In the genomic region with DNA sequence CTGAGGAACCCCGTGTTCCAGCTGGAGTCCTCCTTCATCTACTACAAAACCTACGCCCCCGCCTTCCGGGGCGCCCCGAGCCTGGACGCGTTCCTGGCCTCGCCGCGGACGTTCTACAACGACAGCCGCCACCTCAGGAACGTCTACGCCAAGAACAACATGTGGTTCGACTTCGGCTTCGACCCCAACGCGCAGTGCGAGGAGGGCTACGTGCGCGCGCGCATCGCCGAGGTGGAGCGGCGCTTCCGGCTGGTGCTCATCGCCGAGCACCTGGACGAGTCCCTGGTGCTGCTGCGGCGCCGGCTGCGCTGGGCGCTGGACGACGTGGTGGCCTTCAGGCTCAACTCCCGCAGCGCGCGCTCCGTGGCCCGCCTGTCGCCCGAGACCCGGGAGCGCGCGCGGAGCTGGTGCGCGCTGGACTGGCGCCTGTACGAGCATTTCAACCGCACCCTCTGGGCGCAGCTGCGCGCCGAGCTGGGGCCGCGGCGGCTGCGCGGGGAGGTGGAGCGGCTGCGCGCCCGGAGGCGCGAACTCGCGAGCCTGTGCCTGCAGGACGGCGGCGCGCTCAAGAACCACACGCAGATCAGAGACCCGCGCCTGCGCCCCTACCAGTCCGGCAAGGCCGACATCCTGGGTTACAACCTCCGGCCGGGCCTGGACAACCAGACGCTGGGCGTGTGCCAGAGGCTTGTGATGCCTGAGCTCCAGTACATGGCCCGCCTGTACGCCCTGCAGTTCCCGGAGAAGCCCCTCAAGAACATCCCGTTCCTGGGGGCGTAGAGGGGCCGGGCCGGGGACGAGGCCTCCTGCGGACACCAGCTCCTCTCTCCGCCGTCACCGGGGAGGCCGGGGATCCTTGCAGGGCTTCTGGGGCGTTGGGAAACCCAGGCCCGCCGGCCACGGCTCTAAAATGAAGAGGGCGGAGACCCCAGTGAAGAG, we compare ENCODE assay signal across 8 cellular contexts. TPM values are rescaled to one million over a fixed set of nuclear protein-coding genes. Genes with fewer than 3 reads are reported as not detected.
DNase-seq lines count a peak whose midpoint lies in the region; ATAC-seq, FAIRE-seq and TF ChIP-seq lines count a peak whose summit lies in the region.

No MANE protein-coding gene starts in this region.

- peak in 1 of 2 experiments; percentile 44 for DNase-seq in A549 (ENCODE audit: low read depth in 1 of 2, low spot score in 1 of 2)
- DNase-seq in NCI-H2227 (lab: John Stamatoyannopoulos, UW; ENCODE audit: unreplicated experiment), result peak; percentile 81
- peak; percentile 79 for DNase-seq in activated naive CD8-positive, alpha-beta T cell treated with anti-CD3 and anti-CD28 coated beads, Interleukin-2, amount 10 ng/mL, durations not matched to agents 7 days and 5 days
- peak; percentile 69 for DNase-seq in left cardiac atrium
- peak; percentile 68 for DNase-seq in putamen (ENCODE audit: low spot score)
- DNase-seq in GOT3 (lab: John Stamatoyannopoulos, UW), result no peak

- peak overlapping the region; percentile 86 for H3K27ac Mint-ChIP-seq in activated naive CD8-positive, alpha-beta T cell treated with anti-CD3 and anti-CD28 coated beads, Interleukin-2, amount 10 ng/mL, durations not matched to agents 7 days and 5 days

- TF ChIP-seq RAD21 in A549 (conservative IDR thresholded peaks at IDR 0.05 in 1 of 2, IDR thresholded peaks at IDR 0.05 in 1 of 2), result no peak

- peak overlapping the region; percentile 72 for H3K4me3 Mint-ChIP-seq in activated naive CD8-positive, alpha-beta T cell treated with anti-CD3 and anti-CD28 coated beads, Interleukin-2, amount 10 ng/mL, durations not matched to agents 7 days and 5 days

- no peak for TF ChIP-seq CTCF in A549 (IDR thresholded peaks at IDR 0.05)

- no peaks in the 10 kb centered on the region for H3K27me3 Mint-ChIP-seq in activated naive CD8-positive, alpha-beta T cell treated with anti-CD3 and anti-CD28 coated beads, Interleukin-2, amount 10 ng/mL, durations not matched to agents 7 days and 5 days

- no peaks in the 10 kb centered on the region for H3K9me3 ChIP-seq in A549

- WGBS in A549 (ENCODE audit: missing lambda C conversion rate), result 35% methylated on average over 38 of the region's 109 CpGs

- ATAC-seq in A549, result peak; percentile 26 to 74; a peak in 4 of 6 replicates
- peak; percentile 54 for ATAC-seq in GM18519 (IDR thresholded peaks at IDR 0.05; ENCODE audit: low FRiP score, unreplicated experiment)
- peak; percentile 68 for ATAC-seq in activated naive CD8-positive, alpha-beta T cell treated with anti-CD3 and anti-CD28 coated beads, Interleukin-2, amount 10 ng/mL, durations not matched to agents 7 days and 5 days (ENCODE audit: low read depth)
- ATAC-seq in left cardiac atrium, result peak; percentile 68 to 83
- no peak for ATAC-seq in HG02642 (IDR thresholded peaks at IDR 0.05; ENCODE audit: poor library complexity, unreplicated experiment)

- H3K9me3 Mint-ChIP-seq in activated naive CD8-positive, alpha-beta T cell treated with anti-CD3 and anti-CD28 coated beads, Interleukin-2, amount 10 ng/mL, durations not matched to agents 7 days and 5 days, result no peaks in the 10 kb centered on the region

- peak overlapping the region; percentile 38 for H3K4me3 ChIP-seq in A549

- intact Hi-C loops in left cardiac atrium (cut with DNase I), result no loop called here

- POLR2A ChIA-PET in A549 (lab: Yijun Ruan, JAX), result no interaction called here
- POLR2A ChIA-PET in activated naive CD8-positive, alpha-beta T cell treated with anti-CD3 and anti-CD28 coated beads, Interleukin-2, amount 10 ng/mL, durations not matched to agents 7 days and 5 days (lab: Charles Lee), result interaction anchor here (0.8 to 1.6 kb wide), 8 partner anchors 15 to 117 kb away, joined by 3 to 6 read pairs (median 4); a partner anchor contains a TSS

- H3K4me1 Mint-ChIP-seq in activated naive CD8-positive, alpha-beta T cell treated with anti-CD3 and anti-CD28 coated beads, Interleukin-2, amount 10 ng/mL, durations not matched to agents 7 days and 5 days, result peaks cover 8% of the 10 kb centered on the region

- CTCF ChIA-PET in A549 (lab: Yijun Ruan, JAX), result no interaction called here

- TF ChIP-seq EP300 in A549 (IDR thresholded peaks at IDR 0.05), result no peak

- TF ChIP-seq POLR2A in A549 (IDR thresholded peaks at IDR 0.05; ENCODE audit: low read length), result no peak

- H3K4me2 ChIP-seq in A549, result peak overlapping the region; percentile 74

- FAIRE-seq in A549 (lab: Jason Lieb, UNC), result no peak

- H3K4me1 ChIP-seq in A549, result peaks cover 18% of the 10 kb centered on the region

- no peaks in the 10 kb centered on the region for H3K36me3 Mint-ChIP-seq in activated naive CD8-positive, alpha-beta T cell treated with anti-CD3 and anti-CD28 coated beads, Interleukin-2, amount 10 ng/mL, durations not matched to agents 7 days and 5 days

- peak overlapping the region; percentile 5 to 59; a peak in 2 of 6 replicates for H3K27ac ChIP-seq in A549

TF ChIP-seq in A549, 52 proteins besides CTCF, POLR2A, EP300 and RAD21:
- TF ChIP-seq, protein P1, sequence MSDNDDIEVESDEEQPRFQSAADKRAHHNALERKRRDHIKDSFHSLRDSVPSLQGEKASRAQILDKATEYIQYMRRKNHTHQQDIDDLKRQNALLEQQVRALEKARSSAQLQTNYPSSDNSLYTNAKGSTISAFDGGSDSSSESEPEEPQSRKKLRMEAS (IDR thresholded peaks at IDR 0.05), result peak; percentile 84
- no peak for TF ChIP-seq MYC (IDR thresholded peaks at IDR 0.05; ENCODE audit: borderline replicate concordance, low read length)
- TF ChIP-seq RFX5 (IDR thresholded peaks at IDR 0.05), result no peak
- TF ChIP-seq, protein P2, sequence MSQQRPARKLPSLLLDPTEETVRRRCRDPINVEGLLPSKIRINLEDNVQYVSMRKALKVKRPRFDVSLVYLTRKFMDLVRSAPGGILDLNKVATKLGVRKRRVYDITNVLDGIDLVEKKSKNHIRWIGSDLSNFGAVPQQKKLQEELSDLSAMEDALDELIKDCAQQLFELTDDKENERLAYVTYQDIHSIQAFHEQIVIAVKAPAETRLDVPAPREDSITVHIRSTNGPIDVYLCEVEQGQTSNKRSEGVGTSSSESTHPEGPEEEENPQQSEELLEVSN (IDR thresholded peaks at IDR 0.05; ENCODE audit: borderline replicate concordance, low read depth), result peak; percentile 82
- TF ChIP-seq RARB (CRISPR knock-in tag; IDR thresholded peaks at IDR 0.05), result no peak
- TF ChIP-seq TFCP2L1 (CRISPR knock-in tag; IDR thresholded peaks at IDR 0.05), result no peak
TF ChIP-seq in A549: peak in this region for 2.

RNA-seq across cellular contexts. Expression of a gene that starts 5.3 kb away (rescaled TPM):
- polyA plus RNA-seq in A549 (2011; rRNA removed) (0.08 and 0.13 TPM in 2 replicates), A549 (2017; fragmentation: RNase III; extraction: RNeasy Plus Mini Kit Qiagen cat#74134 plus additional on column Dnase treatment) (0.19 to 0.70 TPM (median 0.25 TPM) in 3 replicates)
- 0.05 and 0.12 TPM in 2 replicates for polyA plus RNA-seq in A549 (2012; cell fraction: cytosol; rRNA removed)
- polyA plus RNA-seq in A549 (2012; cell fraction: nucleus; rRNA removed), result 1.2 and 1.8 TPM in 2 replicates
- polyA minus RNA-seq in A549 (2011; rRNA and poly(A)+ RNA removed), result not detected in 2 replicates
- under 1 TPM in 1 of 2 experiments, not detected in 1; 0.20 TPM for total RNA-seq in activated naive CD8-positive, alpha-beta T cell treated with anti-CD3 and anti-CD28 coated beads, Interleukin-2, amount 10 ng/mL, durations not matched to agents 7 days and 5 days
- total RNA-seq in left cardiac atrium, result under 1 TPM; 0.16 to 0.38 TPM

RNA-seq across cellular contexts. Expression of a gene that starts 27.0 kb away (rescaled TPM):
- 0.15 TPM in 1 of 2 replicates, not detected in the other for polyA plus RNA-seq in A549 (2011; rRNA removed)
- 0.20 and 0.38 TPM in 2 replicates for polyA plus RNA-seq in A549 (2012; cell fraction: cytosol; rRNA removed)
- 1.2 and 2.6 TPM in 2 replicates for polyA plus RNA-seq in A549 (2012; cell fraction: nucleus; rRNA removed)
- 0.41 to 0.86 TPM (median 0.61 TPM) in 3 replicates for polyA plus RNA-seq in A549 (2017; fragmentation: RNase III; extraction: RNeasy Plus Mini Kit Qiagen cat#74134 plus additional on column Dnase treatment)
- polyA minus RNA-seq in A549 (2011; rRNA and poly(A)+ RNA removed), result not detected in 2 replicates
- total RNA-seq in activated naive CD8-positive, alpha-beta T cell treated with anti-CD3 and anti-CD28 coated beads, Interleukin-2, amount 10 ng/mL, durations not matched to agents 7 days and 5 days, result under 1 TPM; 0.22 to 0.43 TPM
- total RNA-seq in left cardiac atrium, result under 1 TPM in 1 of 2 donors, not detected in 1; 0.44 TPM

RNA-seq across cellular contexts. Expression of a gene that starts 55.0 kb away (rescaled TPM):
- polyA plus RNA-seq in A549 (2011; rRNA removed) (not detected in 2 replicates), A549 (2017; fragmentation: RNase III; extraction: RNeasy Plus Mini Kit Qiagen cat#74134 plus additional on column Dnase treatment) (not detected in 3 replicates)
- polyA plus RNA-seq in A549 (2012; cell fraction: cytosol; rRNA removed), result not detected in 2 replicates
- polyA plus RNA-seq in A549 (2012; cell fraction: nucleus; rRNA removed), result not detected in 2 replicates
- not detected in 2 replicates for polyA minus RNA-seq in A549 (2011; rRNA and poly(A)+ RNA removed)
- 1 to 10 TPM; 5.4 to 6.6 TPM for total RNA-seq in activated naive CD8-positive, alpha-beta T cell treated with anti-CD3 and anti-CD28 coated beads, Interleukin-2, amount 10 ng/mL, durations not matched to agents 7 days and 5 days
- 1 to 10 TPM; 1.2 to 1.5 TPM for total RNA-seq in left cardiac atrium
